In genomic region chr14:100290607-100291304, GRCh38 we compare ENCODE assay signal across 1 cellular context.
TF ChIP-seq lines count a peak whose summit lies in the region.

No MANE protein-coding gene starts in this region.

TF ChIP-seq in HepG2, 621 proteins besides CTCF, POLR2A, EP300 and RAD21 (continued from another document):
- TF ChIP-seq TRIM22 (IDR thresholded peaks at IDR 0.05), result no peak
- peak; percentile 59; the same call in 1 of the 2 replicates for TF ChIP-seq TOPORS (CRISPR knock-in tag; IDR thresholded peaks at IDR 0.05)
- TF ChIP-seq ZNF7 (CRISPR knock-in tag; IDR thresholded peaks at IDR 0.05), result no peak
- TF ChIP-seq NCOA5 (CRISPR knock-in tag; IDR thresholded peaks at IDR 0.05), result no peak
- peak; percentile 60 for TF ChIP-seq CREM (IDR thresholded peaks at IDR 0.05)
- TF ChIP-seq CREM (CRISPR knock-in tag; IDR thresholded peaks at IDR 0.05), result no peak
- no peak for TF ChIP-seq CBFB (CRISPR knock-in tag; IDR thresholded peaks at IDR 0.05)
- no peak for TF ChIP-seq ZBTB10 (CRISPR knock-in tag; IDR thresholded peaks at IDR 0.05; ENCODE audit: borderline replicate concordance)
- TF ChIP-seq ZBTB25 (CRISPR knock-in tag; IDR thresholded peaks at IDR 0.05), result no peak
- TF ChIP-seq FOXA3 (CRISPR knock-in tag; IDR thresholded peaks at IDR 0.05), result peak; percentile 48; the same call in 1 of the 2 replicates
- TF ChIP-seq TMF1 (CRISPR knock-in tag; IDR thresholded peaks at IDR 0.05; ENCODE audit: low read depth), result no peak
- peak; percentile 45; the same call in 1 of the 2 replicates for TF ChIP-seq SKIL (CRISPR knock-in tag; IDR thresholded peaks at IDR 0.05; ENCODE audit: borderline replicate concordance)
- no peak for TF ChIP-seq ZSCAN22 (CRISPR knock-in tag; IDR thresholded peaks at IDR 0.05)
- peak; percentile 16; the same call in 1 of the 2 replicates for TF ChIP-seq TFDP1 (CRISPR knock-in tag; IDR thresholded peaks at IDR 0.05; ENCODE audit: borderline replicate concordance)
- TF ChIP-seq JUN (CRISPR knock-in tag; IDR thresholded peaks at IDR 0.05), result 0 out of 2 replicates have a peak, but pooled peaks have one; percentile 35
- no peak for TF ChIP-seq ZNF737 (CRISPR knock-in tag; IDR thresholded peaks at IDR 0.05; ENCODE audit: borderline replicate concordance)
- TF ChIP-seq MBD4 (IDR thresholded peaks at IDR 0.05; ENCODE audit: borderline replicate concordance, low read length), result no peak
- no peak for TF ChIP-seq POGK (CRISPR knock-in tag; conservative IDR thresholded peaks at IDR 0.05)
- TF ChIP-seq BRCA1 (CRISPR knock-in tag; IDR thresholded peaks at IDR 0.05), result no peak
- TF ChIP-seq FOXO4 (CRISPR knock-in tag; conservative IDR thresholded peaks at IDR 0.05), result no peak
- TF ChIP-seq FOXK2 (IDR thresholded peaks at IDR 0.05), result no peak
- TF ChIP-seq CBX5 (CRISPR knock-in tag; IDR thresholded peaks at IDR 0.05; ENCODE audit: borderline replicate concordance), result no peak; the same call in 1 of the 2 replicates
